8 cellular contexts compared by ENCODE assay signal in genomic region chr14:22598099-22598895, GRCh38. TPM values are rescaled to one million over a fixed set of nuclear protein-coding genes. Genes with fewer than 3 reads are reported as not detected.
DNase-seq lines count a peak whose midpoint lies in the region; ATAC-seq and TF ChIP-seq lines count a peak whose summit lies in the region.

A gene with protein sequence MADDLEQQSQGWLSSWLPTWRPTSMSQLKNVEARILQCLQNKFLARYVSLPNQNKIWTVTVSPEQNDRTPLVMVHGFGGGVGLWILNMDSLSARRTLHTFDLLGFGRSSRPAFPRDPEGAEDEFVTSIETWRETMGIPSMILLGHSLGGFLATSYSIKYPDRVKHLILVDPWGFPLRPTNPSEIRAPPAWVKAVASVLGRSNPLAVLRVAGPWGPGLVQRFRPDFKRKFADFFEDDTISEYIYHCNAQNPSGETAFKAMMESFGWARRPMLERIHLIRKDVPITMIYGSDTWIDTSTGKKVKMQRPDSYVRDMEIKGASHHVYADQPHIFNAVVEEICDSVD (plus strand): TSS chr14:22598300. CDS start chr14:22598307, 7 bp downstream.

- peak within 1 kb of the TSS; percentile 96 for H3K4me3 ChIP-seq in kidney epithelial cell (ENCODE audit: low read depth, low read length)

- peak within 1 kb of the TSS; percentile 99 for H3K27ac Mint-ChIP-seq in WTC11

- peaks cover 18% of the 10 kb centered on the region for H3K36me3 Mint-ChIP-seq in WTC11

- no peak for TF ChIP-seq CTCF in WTC11 (IDR thresholded peaks at IDR 0.05)
- peak; percentile 1 for TF ChIP-seq CTCF in kidney epithelial cell (IDR thresholded peaks at IDR 0.05; ENCODE audit: insufficient read depth, low read length, poor library complexity, severe bottlenecking)

- POLR2A ChIA-PET in HEK293T (lab: Yijun Ruan, JAX) (interaction anchor here (0.9 to 3.4 kb wide), 5 partner anchors 9 to 168 kb away, joined by 3 to 45 read pairs (median 6); partner anchors contain the start of genes DAD1 and OXA1L), WTC11 (lab: Charles Lee) (interaction anchor here (0.6 to 2.7 kb wide), 7 partner anchors 9 to 948 kb away, joined by 3 to 28 read pairs (median 4); partner anchors contain the start of genes DAD1, HAUS4 and OXA1L)

- no peaks in the 10 kb centered on the region for H3K9me3 Mint-ChIP-seq in WTC11

- H3K27me3 ChIP-seq in kidney epithelial cell (ENCODE audit: control insufficient read depth, insufficient read depth, low read length) = no peaks in the 10 kb centered on the region

- peak within 1 kb of the TSS; percentile 83 for H3K27ac ChIP-seq in cingulate gyrus (ENCODE audit: low read depth, low read length)

- H3K4me1 Mint-ChIP-seq in WTC11 = peaks cover 28% of the 10 kb centered on the region

- CTCF ChIA-PET in HEK293T (lab: Yijun Ruan, JAX) (interaction anchor here (0.6 to 2.3 kb wide), 4 partner anchors 9 to 940 kb away, joined by 3 to 12 read pairs (median 3); partner anchors contain the start of gene DAD1), WTC11 (lab: Charles Lee) (interaction anchor here (0.6 to 10.2 kb wide), 11 partner anchors 9 to 274 kb away, joined by 3 to 117 read pairs (median 6); partner anchors contain the start of genes DAD1 and OXA1L)

- DNase-seq in NCI-H1694 treated with DMSO at 0.1 percent for 48 hours (lab: John Stamatoyannopoulos, UW) (peak; percentile 31), NCI-H1694 (lab: John Stamatoyannopoulos, UW) (no peak), HEK293T (ENCODE audit: extremely low spot score) (peak; percentile 73), NCI-H1092 (lab: John Stamatoyannopoulos, UW) (peak; percentile 53), WTC11 (ENCODE audit: low spot score) (peak; percentile 83), kidney epithelial cell (ENCODE audit: low read depth) (no peak)
- peak; percentile 71 for DNase-seq in stimulated activated CD4-positive, alpha-beta T cell treated with anti-CD3 and anti-CD28 coated beads, Interleukin-15, amount 100 ng/mL, for 24 hours

- peak; percentile 86 for ATAC-seq in WTC11

- peaks cover under 1% of the 10 kb centered on the region for H3K36me3 ChIP-seq in kidney epithelial cell (ENCODE audit: control insufficient read depth, insufficient read depth, low read length)

- peak within 1 kb of the TSS; percentile 99 for H3K4me3 Mint-ChIP-seq in WTC11

- H3K27me3 Mint-ChIP-seq in WTC11 (ENCODE audit: low read depth) = no peaks in the 10 kb centered on the region

TF ChIP-seq in HEK293T, 16 proteins besides CTCF, POLR2A, EP300 and RAD21:
- TF ChIP-seq FOXM1 (IDR thresholded peaks at IDR 0.05; ENCODE audit: borderline replicate concordance) (no peak), ZNF384 (IDR thresholded peaks at IDR 0.05) (no peak), ARNT (IDR thresholded peaks at IDR 0.05) (no peak), SUZ12 (IDR thresholded peaks at IDR 0.05) (no peak), FOXK2 (IDR thresholded peaks at IDR 0.05) (no peak), HDGF (IDR thresholded peaks at IDR 0.05; ENCODE audit: borderline replicate concordance) (no peak), CTBP1 (IDR thresholded peaks at IDR 0.05; ENCODE audit: borderline replicate concordance) (no peak), L3MBTL2 (conservative IDR thresholded peaks at IDR 0.05) (no peak), BHLHE40 (IDR thresholded peaks at IDR 0.05; ENCODE audit: borderline replicate concordance) (no peak), ELF4 (IDR thresholded peaks at IDR 0.05) (no peak), LEF1 (IDR thresholded peaks at IDR 0.05; ENCODE audit: borderline replicate concordance) (no peak), NFRKB (IDR thresholded peaks at IDR 0.05) (no peak), FOXA1 (IDR thresholded peaks at IDR 0.05) (no peak), TARDBP (IDR thresholded peaks at IDR 0.05) (no peak), SP1 (IDR thresholded peaks at IDR 0.05) (no peak)
- TF ChIP-seq, protein P1, sequence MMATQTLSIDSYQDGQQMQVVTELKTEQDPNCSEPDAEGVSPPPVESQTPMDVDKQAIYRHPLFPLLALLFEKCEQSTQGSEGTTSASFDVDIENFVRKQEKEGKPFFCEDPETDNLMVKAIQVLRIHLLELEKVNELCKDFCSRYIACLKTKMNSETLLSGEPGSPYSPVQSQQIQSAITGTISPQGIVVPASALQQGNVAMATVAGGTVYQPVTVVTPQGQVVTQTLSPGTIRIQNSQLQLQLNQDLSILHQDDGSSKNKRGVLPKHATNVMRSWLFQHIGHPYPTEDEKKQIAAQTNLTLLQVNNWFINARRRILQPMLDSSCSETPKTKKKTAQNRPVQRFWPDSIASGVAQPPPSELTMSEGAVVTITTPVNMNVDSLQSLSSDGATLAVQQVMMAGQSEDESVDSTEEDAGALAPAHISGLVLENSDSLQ (IDR thresholded peaks at IDR 0.05) = no peak
TF ChIP-seq in HEK293T: peak in this region for 0.

TF ChIP-seq in WTC11, 78 proteins besides CTCF, POLR2A, EP300 and RAD21 (continues in another document):
- no peak for TF ChIP-seq CREM (CRISPR knock-in tag; IDR thresholded peaks at IDR 0.05)
- TF ChIP-seq CBFB (CRISPR knock-in tag; IDR thresholded peaks at IDR 0.05; ENCODE audit: low read depth) = no peak
- TF ChIP-seq MAX (CRISPR knock-in tag; IDR thresholded peaks at IDR 0.05) = 0 out of 2 replicates have a peak, but pooled peaks have one; percentile 44
- TF ChIP-seq OVOL2 (CRISPR knock-in tag; IDR thresholded peaks at IDR 0.05; ENCODE audit: borderline replicate concordance) = no peak
- TF ChIP-seq STAT6 (CRISPR knock-in tag; conservative IDR thresholded peaks at IDR 0.05; ENCODE audit: low read depth) = no peak
- peak; percentile 79; the same call in 1 of the 2 replicates for TF ChIP-seq USF1 (CRISPR knock-in tag; IDR thresholded peaks at IDR 0.05)
- peak; percentile 96 for TF ChIP-seq FOXK1 (CRISPR knock-in tag; IDR thresholded peaks at IDR 0.05)
- peak; percentile 88 for TF ChIP-seq USF2 (CRISPR knock-in tag; IDR thresholded peaks at IDR 0.05)
- TF ChIP-seq, protein P2, sequence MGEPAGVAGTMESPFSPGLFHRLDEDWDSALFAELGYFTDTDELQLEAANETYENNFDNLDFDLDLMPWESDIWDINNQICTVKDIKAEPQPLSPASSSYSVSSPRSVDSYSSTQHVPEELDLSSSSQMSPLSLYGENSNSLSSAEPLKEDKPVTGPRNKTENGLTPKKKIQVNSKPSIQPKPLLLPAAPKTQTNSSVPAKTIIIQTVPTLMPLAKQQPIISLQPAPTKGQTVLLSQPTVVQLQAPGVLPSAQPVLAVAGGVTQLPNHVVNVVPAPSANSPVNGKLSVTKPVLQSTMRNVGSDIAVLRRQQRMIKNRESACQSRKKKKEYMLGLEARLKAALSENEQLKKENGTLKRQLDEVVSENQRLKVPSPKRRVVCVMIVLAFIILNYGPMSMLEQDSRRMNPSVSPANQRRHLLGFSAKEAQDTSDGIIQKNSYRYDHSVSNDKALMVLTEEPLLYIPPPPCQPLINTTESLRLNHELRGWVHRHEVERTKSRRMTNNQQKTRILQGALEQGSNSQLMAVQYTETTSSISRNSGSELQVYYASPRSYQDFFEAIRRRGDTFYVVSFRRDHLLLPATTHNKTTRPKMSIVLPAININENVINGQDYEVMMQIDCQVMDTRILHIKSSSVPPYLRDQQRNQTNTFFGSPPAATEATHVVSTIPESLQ (CRISPR knock-in tag; IDR thresholded peaks at IDR 0.05) = no peak
- TF ChIP-seq, protein P3, sequence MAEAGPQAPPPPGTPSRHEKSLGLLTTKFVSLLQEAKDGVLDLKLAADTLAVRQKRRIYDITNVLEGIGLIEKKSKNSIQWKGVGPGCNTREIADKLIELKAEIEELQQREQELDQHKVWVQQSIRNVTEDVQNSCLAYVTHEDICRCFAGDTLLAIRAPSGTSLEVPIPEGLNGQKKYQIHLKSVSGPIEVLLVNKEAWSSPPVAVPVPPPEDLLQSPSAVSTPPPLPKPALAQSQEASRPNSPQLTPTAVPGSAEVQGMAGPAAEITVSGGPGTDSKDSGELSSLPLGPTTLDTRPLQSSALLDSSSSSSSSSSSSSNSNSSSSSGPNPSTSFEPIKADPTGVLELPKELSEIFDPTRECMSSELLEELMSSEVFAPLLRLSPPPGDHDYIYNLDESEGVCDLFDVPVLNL (CRISPR knock-in tag; IDR thresholded peaks at IDR 0.05; ENCODE audit: borderline replicate concordance, low read depth) = no peak
- TF ChIP-seq NR1H2 (CRISPR knock-in tag; IDR thresholded peaks at IDR 0.05) = no peak
- no peak for TF ChIP-seq NR2C2 (CRISPR knock-in tag; IDR thresholded peaks at IDR 0.05)

RNA-seq across cellular contexts. Expression of the gene that starts here (rescaled TPM):
- total RNA-seq in WTC11 (2021) = 33.5 to 36.1 TPM (median 33.9 TPM) in 3 replicates
- 23.2 and 23.6 TPM in 2 replicates for total RNA-seq in kidney epithelial cell

Comparison
In these comparisons a context has a peak if more than half of its experiments do, and no peak if none do; other contexts are left out.
1. DNase-seq: peak in NCI-H1694 treated with DMSO at 0.1 percent for 48 hours (single experiment), HEK293T (single experiment), NCI-H1092 (single experiment), WTC11 (single experiment) and stimulated activated CD4-positive, alpha-beta T cell treated with anti-CD3 and anti-CD28 coated beads, Interleukin-15, amount 100 ng/mL, for 24 hours (single experiment); none in NCI-H1694 (single experiment) and kidney epithelial cell (single experiment).